ENCODE assay signal across 20 cellular contexts in genomic region chr7:37180828-37181549, GRCh38.
DNase-seq lines count a peak whose midpoint lies in the region; ATAC-seq, FAIRE-seq and TF ChIP-seq lines count a peak whose summit lies in the region.
"Had no signal": no experiment of that assay in that cellular context is flagged by ENCODE, and none has a peak within 500 bp of the region (broad histone marks: within the 10 kb centered on the region; RNA-seq: fewer than 3 reads in every experiment).

No MANE protein-coding gene starts in this region.

- no peak for TF ChIP-seq POLR2A in A549 (IDR thresholded peaks at IDR 0.05; ENCODE audit: low read length)

- H3K9me3 ChIP-seq in A549: no peaks in the 10 kb centered on the region
- H3K9me3 ChIP-seq: BLaER1, HAP-1 had no signal

- CTCF ChIA-PET in A549 (lab: Yijun Ruan, JAX): interaction anchor here (0.9 to 9.1 kb wide), 34 partner anchors 9 to 739 kb away, joined by 3 to 143 read pairs (median 8); no protein-coding TSS in a partner anchor

- 59% methylated on average over 7 of the region's 7 CpGs for WGBS in A549 (ENCODE audit: missing lambda C conversion rate)

- no peak for FAIRE-seq in A549 (lab: Jason Lieb, UNC)
- FAIRE-seq in RCC 7860 (lab: Jason Lieb, UNC): no peak
- peak; percentile 47 for FAIRE-seq in islet of Langerhans (lab: Jason Lieb, UNC)

- no peak overlapping the region for H3K4me3 ChIP-seq in A549
- H3K4me3 ChIP-seq: BLaER1, HAP-1, SK-N-MC had no signal

- H3K4me2 ChIP-seq in A549: no peak overlapping the region
- H3K4me2 ChIP-seq: BLaER1 had no signal

- DNase-seq in A549 (ENCODE audit: low read depth in 1 of 2, low spot score in 1 of 2) (no peak), G401 (ENCODE audit: low spot score) (peak; percentile 19), RCC 7860 (ENCODE audit: low spot score) (peak; percentile 1)
- no peak for DNase-seq in stimulated activated CD8-positive, alpha-beta memory T cell treated with anti-CD3 and anti-CD28 coated beads, Interleukin-4, amount 100 ng/mL, for 48 hours
- DNase-seq: ACHN; CD4-positive, alpha-beta T cell; GDM1; NCI-H1092; NCI-H146; NCI-H2029 treated with DMSO at 0.1 percent for 48 hours; NCI-H2171; NCI-H524 treated with DMSO at 0.1 percent for 48 hours; RPMI8226; SHP77 treated with DMSO at 0.1 percent for 48 hours had no signal

- no peak for TF ChIP-seq EP300 in A549 (IDR thresholded peaks at IDR 0.05)

- TF ChIP-seq RAD21 in A549 (conservative IDR thresholded peaks at IDR 0.05 in 1 of 2, IDR thresholded peaks at IDR 0.05 in 1 of 2): no peak

- in situ Hi-C loops in G401 (cut with HindIII; ENCODE audit: low sequenced_read_pairs): no loop called here

- ATAC-seq in A549 (no peak), GM19324 (IDR thresholded peaks at IDR 0.05; ENCODE audit: low FRiP score, unreplicated experiment) (no peak), GM21786 (IDR thresholded peaks at IDR 0.05; ENCODE audit: unreplicated experiment) (no peak)

- no peak for TF ChIP-seq CTCF in A549 (IDR thresholded peaks at IDR 0.05)

- no peaks in the 10 kb centered on the region for H3K4me1 ChIP-seq in A549
- H3K4me1 ChIP-seq: BLaER1, HAP-1 had no signal

- POLR2A ChIA-PET in A549 (lab: Yijun Ruan, JAX): no interaction called here

- no peak overlapping the region for H3K27ac ChIP-seq in A549
- H3K27ac ChIP-seq: BLaER1, SK-N-MC had no signal

TF ChIP-seq in A549, 52 proteins besides CTCF, POLR2A, EP300 and RAD21:
- no peak for TF ChIP-seq NFE2L2 (conservative IDR thresholded peaks at IDR 0.05; ENCODE audit: low read length)
- TF ChIP-seq CHD4 (IDR thresholded peaks at IDR 0.05; ENCODE audit: borderline replicate concordance): no peak
- TF ChIP-seq CBX8 (IDR thresholded peaks at IDR 0.05): no peak
- TF ChIP-seq CEBPB (IDR thresholded peaks at IDR 0.05): peak; percentile 22 to 25; a peak in 1 of 4 replicates
- TF ChIP-seq, protein P1, sequence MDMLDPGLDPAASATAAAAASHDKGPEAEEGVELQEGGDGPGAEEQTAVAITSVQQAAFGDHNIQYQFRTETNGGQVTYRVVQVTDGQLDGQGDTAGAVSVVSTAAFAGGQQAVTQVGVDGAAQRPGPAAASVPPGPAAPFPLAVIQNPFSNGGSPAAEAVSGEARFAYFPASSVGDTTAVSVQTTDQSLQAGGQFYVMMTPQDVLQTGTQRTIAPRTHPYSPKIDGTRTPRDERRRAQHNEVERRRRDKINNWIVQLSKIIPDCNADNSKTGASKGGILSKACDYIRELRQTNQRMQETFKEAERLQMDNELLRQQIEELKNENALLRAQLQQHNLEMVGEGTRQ (IDR thresholded peaks at IDR 0.05): no peak
- TF ChIP-seq HOXB13 (CRISPR knock-in tag; IDR thresholded peaks at IDR 0.05; ENCODE audit: low read depth): no peak
- TF ChIP-seq SMC3 (IDR thresholded peaks at IDR 0.05): no peak

Comparison
In these comparisons a context has a peak if more than half of its experiments do, and no peak if none do; other contexts are left out.
1. DNase-seq: peak in G401 (single experiment) and RCC 7860 (single experiment); none in A549 (0 of 2) and stimulated activated CD8-positive, alpha-beta memory T cell treated with anti-CD3 and anti-CD28 coated beads, Interleukin-4, amount 100 ng/mL, for 48 hours (single experiment).